In genomic region chr10:70295946-70296345, GRCh38 we compare ENCODE assay signal across 19 cellular contexts. TPM values are rescaled to one million over a fixed set of nuclear protein-coding genes. Genes with fewer than 3 reads are reported as not detected.
A peak's percentile ranks its signal among the peaks of the same experiment; 100 is the strongest.
DNase-seq lines count a peak whose midpoint lies in the region; ATAC-seq and TF ChIP-seq lines count a peak whose summit lies in the region.
"Had no signal": no experiment of that assay in that cellular context is flagged by ENCODE, and none has a peak within 500 bp of the region (broad histone marks: within the 10 kb centered on the region; RNA-seq: fewer than 3 reads in every experiment).

No MANE protein-coding gene starts in this region.

- in situ Hi-C loops in GM23248 (cut with MboI) = no loop called here

- H4K20me1 ChIP-seq in GM23248 (ENCODE audit: insufficient read depth) (no peaks in the 10 kb centered on the region), PC-9 (ENCODE audit: insufficient read depth) (no peaks in the 10 kb centered on the region)

- H3K36me3 Mint-ChIP-seq in activated T-cell treated with anti-CD3 and anti-CD28 coated beads, Interleukin-2, amount 50 U/mL, for 4 hours (ENCODE audit: insufficient read depth) = no peaks in the 10 kb centered on the region
- H3K36me3 Mint-ChIP-seq: activated naive CD8-positive, alpha-beta T cell treated with anti-CD3 and anti-CD28 coated beads, Interleukin-2, amount 10 ng/mL, durations not matched to agents 7 days and 5 days; mesothelial cell of epicardium had no signal

- H3K4me1 Mint-ChIP-seq in activated T-cell treated with anti-CD3 and anti-CD28 coated beads, Interleukin-2, amount 50 U/mL, for 4 hours (ENCODE audit: low read depth) = no peaks in the 10 kb centered on the region

- H3K4me3 ChIP-seq in GM23248 (no peak overlapping the region), PC-9 (no peak overlapping the region), left lung (no peak overlapping the region), spleen (no peak overlapping the region)

- no peaks in the 10 kb centered on the region for H3K9me2 ChIP-seq in GM23248 (ENCODE audit: insufficient read depth)
- H3K9me2 ChIP-seq in PC-9 (ENCODE audit: insufficient read depth) = no peaks in the 10 kb centered on the region

- H3F3A ChIP-seq in GM23248 (ENCODE audit: insufficient read depth) (peaks cover 13% of the 10 kb centered on the region), PC-9 (ENCODE audit: insufficient read depth, low read depth) (peaks cover 13% of the 10 kb centered on the region)

- H3K4me3 Mint-ChIP-seq in activated T-cell treated with anti-CD3 and anti-CD28 coated beads, Interleukin-2, amount 50 U/mL, for 4 hours = no peak overlapping the region
- H3K4me3 Mint-ChIP-seq: activated naive CD8-positive, alpha-beta T cell treated with anti-CD3 and anti-CD28 coated beads, Interleukin-2, amount 10 ng/mL, durations not matched to agents 7 days and 5 days; activated T-helper 1 cell treated with anti-CD3 and anti-CD28 coated beads, Interleukin-12 subunit alpha, Interleukin-12 subunit beta, Interleukin-2, Interleukin-4 antibody, amounts not matched to agents 30 ng/mL and 10 ng/mL and 1 ng/mL, durations not matched to agents 14 hours and 24 hours and 36 hours; H9; mesothelial cell of epicardium had no signal

- H3K27ac ChIP-seq in GM23248 (peak overlapping the region; percentile 71), PC-9 (no peak overlapping the region), left lung (peak overlapping the region; percentile 67), spleen (peak overlapping the region; percentile 29 to 79 (median 52))

- 77 to 79% methylated on average over 8 of the region's 8 CpGs for whole genome bisulfite sequencing in GM23248 (ENCODE audit: low coverage in 1 of 2, low lambda C conversion rate in 2 of 2, missing lambda C conversion rate in 2 of 2), 2 experiments
- 75 to 92% (median 85%) methylated on average over 8 of the region's 8 CpGs for WGBS in spleen, 5 donors

- TF ChIP-seq CTCF in PC-9 (conservative IDR thresholded peaks at IDR 0.05) = no peak
- no peak for TF ChIP-seq CTCF in left lung (IDR thresholded peaks at IDR 0.05)
- TF ChIP-seq CTCF in spleen (IDR thresholded peaks at IDR 0.05 in 8 of 11, conservative IDR thresholded peaks at IDR 0.05 in 3 of 11) = no peak

- no peaks in the 10 kb centered on the region for H3K27me3 Mint-ChIP-seq in activated T-cell treated with anti-CD3 and anti-CD28 coated beads, Interleukin-2, amount 50 U/mL, for 4 hours (ENCODE audit: low read depth)
- H3K27me3 Mint-ChIP-seq: activated naive CD8-positive, alpha-beta T cell treated with anti-CD3 and anti-CD28 coated beads, Interleukin-2, amount 10 ng/mL, durations not matched to agents 7 days and 5 days had no signal

- ATAC-seq in left lung (peak; percentile 4), HG02623 (IDR thresholded peaks at IDR 0.05; ENCODE audit: unreplicated experiment) (no peak)
- ATAC-seq in activated T-cell treated with anti-CD3 and anti-CD28 coated beads, Interleukin-2, amount 50 U/mL, for 4 hours = no peak
- ATAC-seq: activated CD4-positive, CD25-positive, alpha-beta regulatory T cell treated with anti-CD3 and anti-CD28 coated beads, Interleukin-2, amount 50 U/mL, for 24 hours; stimulated activated naive CD8-positive, alpha-beta T cell treated with anti-CD3 and anti-CD28 coated beads, Interleukin-15, Interleukin-2, amounts not matched to agents 100 U/mL and 50 U/mL, for 24 hours had no signal

- H3K4me2 ChIP-seq in GM23248 (ENCODE audit: unreplicated experiment) = no peak overlapping the region
- H3K4me2 ChIP-seq in PC-9 = peak overlapping the region; percentile 16; the same call in 1 of the 2 replicates

- no peaks in the 10 kb centered on the region for H3K36me3 ChIP-seq in GM23248 (ENCODE audit: low read depth)
- no peaks in the 10 kb centered on the region for H3K36me3 ChIP-seq in PC-9 (ENCODE audit: low read depth)
- no peaks in the 10 kb centered on the region for H3K36me3 ChIP-seq in left lung
- H3K36me3 ChIP-seq in spleen = no peaks in the 10 kb centered on the region

- TF ChIP-seq POLR2A in spleen (IDR thresholded peaks at IDR 0.05) = no peak

- CTCF ChIA-PET in PC-9 (lab: Charles Lee) = no interaction called here

- peak overlapping the region; percentile 39; the same call in 1 of the 2 replicates for H2AFZ ChIP-seq in GM23248
- H2AFZ ChIP-seq in PC-9 = no peak overlapping the region

- intact Hi-C loops in PC-9 (cut with micrococcal nuclease; ENCODE audit: unreplicated experiment) = no loop called here
- intact Hi-C loops in left lung (cut with DNase I) = no loop called here
- intact Hi-C loops in spleen (cut with DNase I; ENCODE audit: low total_unique reads) = no loop called here

- H3K27me3 ChIP-seq in GM23248 (replicated peaks; ENCODE audit: insufficient read depth) (no peaks in the 10 kb centered on the region), PC-9 (ENCODE audit: insufficient read depth, low read depth) (no peaks in the 10 kb centered on the region), left lung (no peaks in the 10 kb centered on the region), spleen (replicated peaks in 1 of 7) (no peaks in the 10 kb centered on the region)

- DNase-seq in GM23248 = no peak
- no peak for DNase-seq in PC-9
- no peak for DNase-seq in left lung
- no peak for DNase-seq in spleen
- DNase-seq in NCI-H1105 treated with DMSO at 0.1 percent for 48 hours (lab: John Stamatoyannopoulos, UW) = no peak
- no peak for DNase-seq in SIG-M5 (lab: John Stamatoyannopoulos, UW)
- no peak for DNase-seq in activated T-cell treated with anti-CD3 and anti-CD28 coated beads, Interleukin-2, amount 50 U/mL, for 4 hours
- DNase-seq: activated naive CD8-positive, alpha-beta T cell treated with anti-CD3 and anti-CD28 coated beads, Interleukin-2, amount 10 ng/mL, durations not matched to agents 7 days and 5 days; Caco-2; NCI-H1417; NCI-H526 treated with DMSO at 0.1 percent for 48 hours; retina; stimulated activated naive CD8-positive, alpha-beta T cell treated with anti-CD3 and anti-CD28 coated beads, Interleukin-15, Interleukin-2, amounts not matched to agents 100 U/mL and 50 U/mL, for 24 hours had no signal

- H3K79me2 ChIP-seq in GM23248 (ENCODE audit: insufficient read depth) = no peaks in the 10 kb centered on the region
- H3K79me2 ChIP-seq in PC-9 (ENCODE audit: low read depth) = no peaks in the 10 kb centered on the region

- POLR2A ChIA-PET in PC-9 (lab: Charles Lee; ENCODE audit: unreplicated experiment) = interaction anchor here (0.7 kb wide), 1 partner anchor 213 kb away, joined by 3 read pairs; no protein-coding TSS in a partner anchor

- H3K9me3 Mint-ChIP-seq in activated T-cell treated with anti-CD3 and anti-CD28 coated beads, Interleukin-2, amount 50 U/mL, for 4 hours = no peaks in the 10 kb centered on the region
- H3K9me3 Mint-ChIP-seq: activated naive CD8-positive, alpha-beta T cell treated with anti-CD3 and anti-CD28 coated beads, Interleukin-2, amount 10 ng/mL, durations not matched to agents 7 days and 5 days; activated T-helper 1 cell treated with anti-CD3 and anti-CD28 coated beads, Interleukin-12 subunit alpha, Interleukin-12 subunit beta, Interleukin-2, Interleukin-4 antibody, amounts not matched to agents 30 ng/mL and 10 ng/mL and 1 ng/mL, durations not matched to agents 14 hours and 24 hours and 36 hours; H9; mesothelial cell of epicardium had no signal

- BruUV-seq in PC-9 (replicated peaks; lab: Mats Ljungman, UMichigan) = no TSS peak

- no peaks in the 10 kb centered on the region for H3K9me3 ChIP-seq in GM23248 (ENCODE audit: low read depth)
- H3K9me3 ChIP-seq in PC-9 (ENCODE audit: insufficient read depth, low read depth) = no peaks in the 10 kb centered on the region
- H3K9me3 ChIP-seq in left lung = no peaks in the 10 kb centered on the region
- H3K9me3 ChIP-seq in spleen = no peaks in the 10 kb centered on the region
- H3K9me3 ChIP-seq: Caco-2 had no signal

- H3K4me1 ChIP-seq in GM23248 (ENCODE audit: insufficient read depth) (peaks cover 14% of the 10 kb centered on the region), PC-9 (replicated peaks; ENCODE audit: insufficient read depth) (peaks cover 11% of the 10 kb centered on the region), left lung (peaks cover 10 to 21% of the 10 kb centered on the region in 2 donors), spleen (peaks cover 0 to 42% (median 17%) of the 10 kb centered on the region in 6 donors)

- peak overlapping the region; percentile 55 for H3K9ac ChIP-seq in GM23248

RNA-seq across cellular contexts. Expression of gene NPFFR1, which starts 12.1 kb away (rescaled TPM):
- not detected in 2 replicates for total RNA-seq in GM23248 (2014; rRNA removed; shearing (Covaris generic))
- polyA plus RNA-seq in GM23248 (2016; fragmentation: Nextera tagmentation; extraction: Ambion mirVana) = not detected in 2 replicates
- 0.05 and 0.09 TPM in 2 replicates for total RNA-seq in PC-9 (2021)
- under 1 TPM; 0.20 to 0.21 TPM for total RNA-seq in left lung
- total RNA-seq in spleen = under 1 TPM in 5 of 7 donors, not detected in 2; 0.06 to 0.63 (median 0.09) TPM
- polyA plus RNA-seq in spleen = under 1 TPM; under 0.01 to 0.15 (median 0.06) TPM
- not detected for total RNA-seq in activated T-cell treated with anti-CD3 and anti-CD28 coated beads, Interleukin-2, amount 50 U/mL, for 4 hours
- total RNA-seq: activated T-helper 1 cell treated with anti-CD3 and anti-CD28 coated beads, Interleukin-12 subunit alpha, Interleukin-12 subunit beta, Interleukin-2, Interleukin-4 antibody, amounts not matched to agents 30 ng/mL and 10 ng/mL and 1 ng/mL, durations not matched to agents 14 hours and 24 hours and 36 hours; Caco-2; H9; SK-MEL-5 had no signal
